ENCODE assay signal across 1 cellular context in genomic region chr1:229984310-229984991, GRCh38.
TF ChIP-seq lines count a peak whose summit lies in the region.

No MANE protein-coding gene starts in this region.

TF ChIP-seq in HepG2, 621 proteins besides CTCF, POLR2A, EP300 and RAD21 (continued from another document and continues in another):
- TF ChIP-seq, protein P1, sequence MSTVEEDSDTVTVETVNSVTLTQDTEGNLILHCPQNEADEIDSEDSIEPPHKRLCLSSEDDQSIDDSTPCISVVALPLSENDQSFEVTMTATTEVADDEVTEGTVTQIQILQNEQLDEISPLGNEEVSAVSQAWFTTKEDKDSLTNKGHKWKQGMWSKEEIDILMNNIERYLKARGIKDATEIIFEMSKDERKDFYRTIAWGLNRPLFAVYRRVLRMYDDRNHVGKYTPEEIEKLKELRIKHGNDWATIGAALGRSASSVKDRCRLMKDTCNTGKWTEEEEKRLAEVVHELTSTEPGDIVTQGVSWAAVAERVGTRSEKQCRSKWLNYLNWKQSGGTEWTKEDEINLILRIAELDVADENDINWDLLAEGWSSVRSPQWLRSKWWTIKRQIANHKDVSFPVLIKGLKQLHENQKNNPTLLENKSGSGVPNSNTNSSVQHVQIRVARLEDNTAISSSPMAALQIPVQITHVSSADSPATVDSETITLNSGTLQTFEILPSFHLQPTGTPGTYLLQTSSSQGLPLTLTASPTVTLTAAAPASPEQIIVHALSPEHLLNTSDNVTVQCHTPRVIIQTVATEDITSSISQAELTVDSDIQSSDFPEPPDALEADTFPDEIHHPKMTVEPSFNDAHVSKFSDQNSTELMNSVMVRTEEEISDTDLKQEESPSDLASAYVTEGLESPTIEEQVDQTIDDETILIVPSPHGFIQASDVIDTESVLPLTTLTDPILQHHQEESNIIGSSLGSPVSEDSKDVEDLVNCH (CRISPR knock-in tag; IDR thresholded peaks at IDR 0.05), result 0 out of 2 replicates have a peak, but pooled peaks have one; percentile 28
- TF ChIP-seq FOXO1 (CRISPR knock-in tag; IDR thresholded peaks at IDR 0.05), result 0 out of 2 replicates have a peak, but pooled peaks have one; percentile 18
- TF ChIP-seq, protein P2, sequence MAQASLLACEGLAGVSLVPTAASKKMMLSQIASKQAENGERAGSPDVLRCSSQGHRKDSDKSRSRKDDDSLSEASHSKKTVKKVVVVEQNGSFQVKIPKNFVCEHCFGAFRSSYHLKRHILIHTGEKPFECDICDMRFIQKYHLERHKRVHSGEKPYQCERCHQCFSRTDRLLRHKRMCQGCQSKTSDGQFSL (CRISPR knock-in tag; IDR thresholded peaks at IDR 0.05), result no peak
- TF ChIP-seq ARID4A (CRISPR knock-in tag; IDR thresholded peaks at IDR 0.05; ENCODE audit: borderline replicate concordance), result 0 out of 2 replicates have a peak, but pooled peaks have one; percentile 19
- peak; percentile 85 for TF ChIP-seq MAX (IDR thresholded peaks at IDR 0.05)
- TF ChIP-seq ZNF350 (CRISPR knock-in tag; IDR thresholded peaks at IDR 0.05; ENCODE audit: borderline replicate concordance, low read depth), result no peak
- TF ChIP-seq ZNF501 (CRISPR knock-in tag; IDR thresholded peaks at IDR 0.05), result no peak
- TF ChIP-seq ZNF761 (CRISPR knock-in tag; conservative IDR thresholded peaks at IDR 0.05), result 0 out of 2 replicates have a peak, but pooled peaks have one; percentile 46
- TF ChIP-seq, protein P3, sequence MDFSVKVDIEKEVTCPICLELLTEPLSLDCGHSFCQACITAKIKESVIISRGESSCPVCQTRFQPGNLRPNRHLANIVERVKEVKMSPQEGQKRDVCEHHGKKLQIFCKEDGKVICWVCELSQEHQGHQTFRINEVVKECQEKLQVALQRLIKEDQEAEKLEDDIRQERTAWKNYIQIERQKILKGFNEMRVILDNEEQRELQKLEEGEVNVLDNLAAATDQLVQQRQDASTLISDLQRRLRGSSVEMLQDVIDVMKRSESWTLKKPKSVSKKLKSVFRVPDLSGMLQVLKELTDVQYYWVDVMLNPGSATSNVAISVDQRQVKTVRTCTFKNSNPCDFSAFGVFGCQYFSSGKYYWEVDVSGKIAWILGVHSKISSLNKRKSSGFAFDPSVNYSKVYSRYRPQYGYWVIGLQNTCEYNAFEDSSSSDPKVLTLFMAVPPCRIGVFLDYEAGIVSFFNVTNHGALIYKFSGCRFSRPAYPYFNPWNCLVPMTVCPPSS (IDR thresholded peaks at IDR 0.05), result no peak
- 0 out of 2 replicates have a peak, but pooled peaks have one; percentile 36 for TF ChIP-seq ZNF547 (CRISPR knock-in tag; IDR thresholded peaks at IDR 0.05)
- TF ChIP-seq WIZ (CRISPR knock-in tag; IDR thresholded peaks at IDR 0.05), result no peak
- peak; percentile 10 for TF ChIP-seq TEAD3 (CRISPR knock-in tag; optimal IDR thresholded peaks at IDR 0.05; ENCODE audit: borderline replicate concordance)
- TF ChIP-seq KDM2A (CRISPR knock-in tag; IDR thresholded peaks at IDR 0.05; ENCODE audit: borderline replicate concordance, low read depth), result no peak
- TF ChIP-seq ZNF253 (CRISPR knock-in tag; IDR thresholded peaks at IDR 0.05; ENCODE audit: borderline replicate concordance), result no peak
- no peak for TF ChIP-seq MBNL3 (CRISPR knock-in tag; conservative IDR thresholded peaks at IDR 0.05)
- peak; percentile 43; the same call in 1 of the 2 replicates for TF ChIP-seq IRF2 (CRISPR knock-in tag; IDR thresholded peaks at IDR 0.05)
- TF ChIP-seq AGO1 (IDR thresholded peaks at IDR 0.05; ENCODE audit: low read depth, low read length, poor library complexity, severe bottlenecking), result no peak
- TF ChIP-seq ZNF788 (CRISPR knock-in tag; IDR thresholded peaks at IDR 0.05; ENCODE audit: borderline replicate concordance), result no peak
- TF ChIP-seq PITX1 (CRISPR knock-in tag; IDR thresholded peaks at IDR 0.05), result peak; percentile 33; the same call in 1 of the 2 replicates
- no peak for TF ChIP-seq THAP8 (CRISPR knock-in tag; IDR thresholded peaks at IDR 0.05; ENCODE audit: borderline replicate concordance)
- TF ChIP-seq SALL1 (CRISPR knock-in tag; IDR thresholded peaks at IDR 0.05), result peak; percentile 49
- TF ChIP-seq ZNF292 (CRISPR knock-in tag; IDR thresholded peaks at IDR 0.05; ENCODE audit: borderline replicate concordance, low read depth), result 0 out of 2 replicates have a peak, but pooled peaks have one; percentile 30
- no peak for TF ChIP-seq ZNF670 (CRISPR knock-in tag; IDR thresholded peaks at IDR 0.05; ENCODE audit: borderline replicate concordance)
- TF ChIP-seq, protein P4, sequence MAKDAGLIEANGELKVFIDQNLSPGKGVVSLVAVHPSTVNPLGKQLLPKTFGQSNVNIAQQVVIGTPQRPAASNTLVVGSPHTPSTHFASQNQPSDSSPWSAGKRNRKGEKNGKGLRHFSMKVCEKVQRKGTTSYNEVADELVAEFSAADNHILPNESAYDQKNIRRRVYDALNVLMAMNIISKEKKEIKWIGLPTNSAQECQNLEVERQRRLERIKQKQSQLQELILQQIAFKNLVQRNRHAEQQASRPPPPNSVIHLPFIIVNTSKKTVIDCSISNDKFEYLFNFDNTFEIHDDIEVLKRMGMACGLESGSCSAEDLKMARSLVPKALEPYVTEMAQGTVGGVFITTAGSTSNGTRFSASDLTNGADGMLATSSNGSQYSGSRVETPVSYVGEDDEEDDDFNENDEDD (CRISPR knock-in tag; IDR thresholded peaks at IDR 0.05; ENCODE audit: borderline replicate concordance), result 0 out of 2 replicates have a peak, but pooled peaks have one; percentile 48
- no peak for TF ChIP-seq ZNF597 (CRISPR knock-in tag; IDR thresholded peaks at IDR 0.05)
- TF ChIP-seq LRRFIP1 (CRISPR knock-in tag; conservative IDR thresholded peaks at IDR 0.05), result no peak
- peak; percentile 35; the same call in 1 of the 2 replicates for TF ChIP-seq ZMYM4 (CRISPR knock-in tag; IDR thresholded peaks at IDR 0.05)
- TF ChIP-seq, protein P5, sequence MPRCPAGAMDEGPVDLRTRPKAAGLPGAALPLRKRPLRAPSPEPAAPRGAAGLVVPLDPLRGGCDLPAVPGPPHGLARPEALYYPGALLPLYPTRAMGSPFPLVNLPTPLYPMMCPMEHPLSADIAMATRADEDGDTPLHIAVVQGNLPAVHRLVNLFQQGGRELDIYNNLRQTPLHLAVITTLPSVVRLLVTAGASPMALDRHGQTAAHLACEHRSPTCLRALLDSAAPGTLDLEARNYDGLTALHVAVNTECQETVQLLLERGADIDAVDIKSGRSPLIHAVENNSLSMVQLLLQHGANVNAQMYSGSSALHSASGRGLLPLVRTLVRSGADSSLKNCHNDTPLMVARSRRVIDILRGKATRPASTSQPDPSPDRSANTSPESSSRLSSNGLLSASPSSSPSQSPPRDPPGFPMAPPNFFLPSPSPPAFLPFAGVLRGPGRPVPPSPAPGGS (CRISPR knock-in tag; IDR thresholded peaks at IDR 0.05), result 0 out of 2 replicates have a peak, but pooled peaks have one; percentile 35
- TF ChIP-seq ZNF318 (CRISPR knock-in tag; IDR thresholded peaks at IDR 0.05), result no peak
